ENCODE assay signal across 25 cellular contexts in the genomic region with DNA sequence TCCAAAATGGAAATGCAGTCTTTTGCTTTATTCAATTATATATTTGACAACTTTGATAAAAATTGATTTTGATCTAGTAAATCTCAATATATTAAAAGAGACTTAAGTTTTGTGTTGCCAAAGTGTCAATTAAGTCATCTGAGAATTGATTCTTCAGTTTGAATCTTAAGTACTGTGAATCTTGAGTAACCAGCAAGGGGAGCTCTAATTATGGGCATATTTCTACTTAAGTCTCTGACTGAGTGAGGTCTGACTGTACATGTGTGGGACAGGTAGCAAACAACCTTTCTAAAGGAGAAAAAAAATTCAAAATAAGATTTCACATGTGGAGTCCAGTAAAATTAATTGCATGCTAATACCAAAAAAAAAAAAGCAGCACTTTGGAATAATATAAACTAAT.
DNase-seq lines count a peak whose midpoint lies in the region; ATAC-seq and TF ChIP-seq lines count a peak whose summit lies in the region.
"Had no signal": no experiment of that assay in that cellular context is flagged by ENCODE, and none has a peak within 500 bp of the region (broad histone marks: within the 10 kb centered on the region; RNA-seq: fewer than 3 reads in every experiment).

No MANE protein-coding gene starts in this region.

- in situ Hi-C loops in brain microvascular endothelial cell (cut with HindIII; ENCODE audit: low pct_ligation_motif_present, low sequenced_read_pairs) = no loop called here

- H3K27me3 ChIP-seq in brain microvascular endothelial cell (replicated peaks) = no peaks in the 10 kb centered on the region
- H3K27me3 ChIP-seq: pancreas, right lobe of liver, SJSA1, transverse colon had no signal

- DNase-seq in NCI-H748 (lab: John Stamatoyannopoulos, UW; ENCODE audit: unreplicated experiment) (peak; percentile 3), NCI-H748 treated with DMSO at 0.1 percent for 48 hours (lab: John Stamatoyannopoulos, UW) (no peak), NCI-H524 treated with DMSO at 0.1 percent for 48 hours (lab: John Stamatoyannopoulos, UW) (peak; percentile 7), brain microvascular endothelial cell (no peak), renal cortical epithelial cell (ENCODE audit: low read depth) (peak; percentile 41), T1000 (lab: John Stamatoyannopoulos, UW) (no peak)
- DNase-seq: activated B cell treated with CpG ODN at 0.5 μM for 24 hours; activated CD4-positive, alpha-beta memory T cell treated with anti-CD3 and anti-CD28 coated beads, Interleukin-2, amount 10 ng/mL, durations not matched to agents 7 days and 5 days; activated effector memory CD4-positive, alpha-beta T cell treated with Interleukin-2 at 50 U/mL for 16 hours; C1 segment of cervical spinal cord; hypothalamus; IMR-90; NCI-H1436 treated with DMSO at 0.1 percent for 48 hours; NCI-H2171 treated with DMSO at 0.1 percent for 48 hours; NCI-H526 treated with DMSO at 0.1 percent for 48 hours; nephron progenitor cell; pancreas; right lobe of liver; T-helper 2 cell; transverse colon had no signal

- no peak overlapping the region for H3K27ac ChIP-seq in brain microvascular endothelial cell
- H3K27ac ChIP-seq: A549, HL-60, pancreas, right lobe of liver, SJSA1, transverse colon had no signal

- no peaks in the 10 kb centered on the region for H3K36me3 ChIP-seq in brain microvascular endothelial cell (replicated peaks)
- H3K36me3 ChIP-seq: pancreas, right lobe of liver, SJSA1, transverse colon had no signal

- peak; percentile 2 for TF ChIP-seq CTCF in brain microvascular endothelial cell (IDR thresholded peaks at IDR 0.05; ENCODE audit: low read depth, low read length, missing control alignments)

- ATAC-seq in HG03457 (IDR thresholded peaks at IDR 0.05; ENCODE audit: unreplicated experiment) = no peak
- ATAC-seq in HG03439 (IDR thresholded peaks at IDR 0.05; ENCODE audit: unreplicated experiment) = no peak
- ATAC-seq: A549, pancreas, right lobe of liver had no signal

- H3K4me3 ChIP-seq in brain microvascular endothelial cell (ENCODE audit: low read depth, low read length) = no peak overlapping the region
- H3K4me3 ChIP-seq: A549, pancreas, right lobe of liver, SJSA1, transverse colon had no signal

Comparison
In these comparisons a context has a peak if more than half of its experiments do, and no peak if none do; other contexts are left out.
1. DNase-seq: peak in NCI-H748 (single experiment), NCI-H524 treated with DMSO at 0.1 percent for 48 hours (single experiment) and renal cortical epithelial cell (single experiment); none in NCI-H748 treated with DMSO at 0.1 percent for 48 hours (single experiment), brain microvascular endothelial cell (single experiment) and T1000 (single experiment).